8 cellular contexts compared by ENCODE assay signal in genomic region chr19:7904074-7905020, GRCh38. TPM values are rescaled to one million over a fixed set of nuclear protein-coding genes. Genes with fewer than 3 reads are reported as not detected.
DNase-seq lines count a peak whose midpoint lies in the region; ATAC-seq and TF ChIP-seq lines count a peak whose summit lies in the region.

No MANE protein-coding gene starts in this region.

- H3K36me3 ChIP-seq in Peyer's patch (peaks cover 0 to 26% (median 0%) of the 10 kb centered on the region in 3 donors), breast epithelium (no peaks in the 10 kb centered on the region), left lung (peaks cover 0 to 25% of the 10 kb centered on the region in 2 donors)

- intact Hi-C loops in breast epithelium (cut with DNase I; ENCODE audit: low total_unique reads) = loop anchor here (5.0 kb wide), 1 partner anchor 52 kb away; no protein-coding TSS in a partner anchor
- intact Hi-C loops in left lung (cut with DNase I) = no loop called here

- ATAC-seq in HG02678 (IDR thresholded peaks at IDR 0.05; ENCODE audit: unreplicated experiment) (peak; percentile 36), left lung (peak; percentile 53)
- ATAC-seq in stimulated activated naive CD8-positive, alpha-beta T cell treated with anti-CD3 and anti-CD28 coated beads, Interleukin-15, Interleukin-2, amounts not matched to agents 100 U/mL and 50 U/mL, for 24 hours = peak; percentile 48

- H3K4me3 ChIP-seq in Peyer's patch (peak overlapping the region; percentile 81 to 98 (median 86)), breast epithelium (peak overlapping the region; percentile 85 to 89 (median 87)), left lung (peak overlapping the region; percentile 74 to 87)

- H3K4me1 ChIP-seq in Peyer's patch = peaks cover 3 to 30% (median 15%) of the 10 kb centered on the region in 4 donors
- peaks cover 14 to 18% of the 10 kb centered on the region in 2 donors for H3K4me1 ChIP-seq in breast epithelium
- H3K4me1 ChIP-seq in left lung = peaks cover 17 to 53% of the 10 kb centered on the region in 2 donors

- DNase-seq in activated T-cell treated with anti-CD3 and anti-CD28 coated beads for 24 hours (ENCODE audit: low read depth) (peak; percentile 32), Peyer's patch (peak in 2 of 3 donors; percentile 49 to 80), breast epithelium (ENCODE audit: low spot score in 2 of 2) (peak in 1 of 2 donors; percentile 58), left lung (peak; percentile 67 to 90), NCI-H446 (lab: John Stamatoyannopoulos, UW) (no peak)
- DNase-seq in activated T-cell treated with anti-CD3 and anti-CD28 coated beads, Interleukin-2, amount 50 U/mL, for 1 hour = no peak
- DNase-seq in stimulated activated naive CD8-positive, alpha-beta T cell treated with anti-CD3 and anti-CD28 coated beads, Interleukin-15, Interleukin-2, amounts not matched to agents 100 U/mL and 50 U/mL, for 24 hours = peak; percentile 70

- no peak for TF ChIP-seq POLR2A in Peyer's patch (IDR thresholded peaks at IDR 0.05)
- TF ChIP-seq POLR2A in breast epithelium (IDR thresholded peaks at IDR 0.05) = no peak

- no peak for TF ChIP-seq CTCF in Peyer's patch (IDR thresholded peaks at IDR 0.05)
- no peak for TF ChIP-seq CTCF in breast epithelium (IDR thresholded peaks at IDR 0.05)
- TF ChIP-seq CTCF in left lung (IDR thresholded peaks at IDR 0.05) = no peak

- no peaks in the 10 kb centered on the region for H3K27me3 ChIP-seq in Peyer's patch
- H3K27me3 ChIP-seq in breast epithelium = no peaks in the 10 kb centered on the region
- H3K27me3 ChIP-seq in left lung = peaks cover 0 to 5% of the 10 kb centered on the region in 2 donors

- peak overlapping the region; percentile 88 to 95 (median 92) for H3K27ac ChIP-seq in Peyer's patch
- H3K27ac ChIP-seq in breast epithelium = peak overlapping the region; percentile 92 to 94
- peak overlapping the region; percentile 83 to 88 for H3K27ac ChIP-seq in left lung

- H3K9me3 ChIP-seq in Peyer's patch = no peaks in the 10 kb centered on the region
- no peaks in the 10 kb centered on the region for H3K9me3 ChIP-seq in breast epithelium
- no peaks in the 10 kb centered on the region for H3K9me3 ChIP-seq in left lung

RNA-seq across cellular contexts. Expression of gene MAP2K7, which starts 0.7 kb away (rescaled TPM):
- total RNA-seq in Peyer's patch (10 to 100 TPM; 16.6 to 39.3 (median 35.0) TPM), breast epithelium (10 to 100 TPM; 13.3 to 17.1 (median 13.8) TPM), left lung (10 to 100 TPM; 30.5 to 31.1 TPM)

RNA-seq across cellular contexts. Expression of gene TGFBR3L, which starts 10.3 kb away (rescaled TPM):
- not detected for total RNA-seq in Peyer's patch
- 1 to 10 TPM in 1 of 3 donors, not detected in 2; 2.3 TPM for total RNA-seq in breast epithelium
- under 1 TPM; 0.29 to 0.55 TPM for total RNA-seq in left lung

RNA-seq across cellular contexts. Expression of gene SNAPC2, which starts 15.8 kb away (rescaled TPM):
- 10 to 100 TPM in 2 of 4 donors, 1 to 10 TPM in 2; 7.4 to 12.9 (median 9.4) TPM for total RNA-seq in Peyer's patch
- total RNA-seq in breast epithelium = 10 to 100 TPM; 13.8 to 14.8 (median 13.8) TPM
- total RNA-seq in left lung = 10 to 100 TPM; 15.2 to 20.5 TPM

RNA-seq across cellular contexts. Expression of gene LRRC8E, which starts 16.0 kb away (rescaled TPM):
- total RNA-seq in Peyer's patch (under 1 TPM in 3 of 4 donors, not detected in 1; 0.57 to 0.88 (median 0.80) TPM), breast epithelium (10 to 100 TPM in 1 of 3 donors, 1 to 10 TPM in 2; 1.4 to 15.1 (median 6.6) TPM), left lung (10 to 100 TPM in 1 of 2 donors, 1 to 10 TPM in 1; 5.9 to 10.5 TPM)

RNA-seq across cellular contexts. Expression of gene CTXN1, which starts 21.6 kb away (rescaled TPM):
- total RNA-seq in Peyer's patch = 1 to 10 TPM in 3 of 4 donors, not detected in 1; 1.6 to 2.5 (median 2.4) TPM
- total RNA-seq in breast epithelium = 1 to 10 TPM in 2 of 3 donors, under 1 TPM in 1; 0.32 to 9.5 (median 5.6) TPM
- 1 to 10 TPM; 6.5 to 8.5 TPM for total RNA-seq in left lung

Comparison
In these comparisons a context has a peak if more than half of its experiments do, and no peak if none do; other contexts are left out.
1. DNase-seq: peak in activated T-cell treated with anti-CD3 and anti-CD28 coated beads for 24 hours (single experiment), Peyer's patch (2 of 3), left lung (2 of 2) and stimulated activated naive CD8-positive, alpha-beta T cell treated with anti-CD3 and anti-CD28 coated beads, Interleukin-15, Interleukin-2, amounts not matched to agents 100 U/mL and 50 U/mL, for 24 hours (single experiment); none in activated T-cell treated with anti-CD3 and anti-CD28 coated beads, Interleukin-2, amount 50 U/mL, for 1 hour (single experiment) and NCI-H446 (0 of 2).
2. Peak in every context shown above with its lines, with median percentiles within 50 percentile points of each other: ATAC-seq, H3K27ac ChIP-seq and H3K4me3 ChIP-seq.